19 cellular contexts compared by ENCODE assay signal in the genomic region with DNA sequence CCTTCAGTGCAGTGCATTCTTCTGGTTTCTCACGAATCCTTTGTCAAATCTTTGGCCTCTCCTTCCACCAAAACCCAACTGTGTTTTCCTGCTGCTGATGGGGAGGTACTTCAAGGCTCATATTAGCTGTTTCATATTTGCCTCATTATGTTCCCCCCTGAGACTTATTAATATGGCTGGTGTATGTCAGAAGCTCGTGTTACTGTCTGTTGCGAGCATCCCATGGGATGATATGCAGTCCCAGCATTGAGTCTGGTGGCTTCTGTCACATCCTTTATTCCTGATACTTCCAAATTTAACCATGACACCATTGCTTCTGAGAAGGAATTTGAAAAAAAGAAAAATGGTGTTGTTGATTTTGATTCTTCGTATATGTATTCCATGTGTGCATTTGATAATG.
DNase-seq lines count a peak whose midpoint lies in the region; ATAC-seq, FAIRE-seq and TF ChIP-seq lines count a peak whose summit lies in the region.
"Had no signal": no experiment of that assay in that cellular context is flagged by ENCODE, and none has a peak within 500 bp of the region (broad histone marks: within the 10 kb centered on the region; RNA-seq: fewer than 3 reads in every experiment).

No MANE protein-coding gene starts in this region.

- H3K4me3 ChIP-seq in BE2C (ENCODE audit: low read depth, low read length) = no peak overlapping the region
- H3K4me3 ChIP-seq in bronchial epithelial cell (ENCODE audit: low read depth, low read length) = no peak overlapping the region
- H3K4me3 ChIP-seq: BLaER1, GM23338 had no signal

- no peaks in the 10 kb centered on the region for H3K9me3 ChIP-seq in BE2C
- H3K9me3 ChIP-seq: BLaER1 had no signal

- no peak for TF ChIP-seq CTCF in BE2C (IDR thresholded peaks at IDR 0.05; ENCODE audit: low read depth, low read length)
- TF ChIP-seq CTCF in bronchial epithelial cell (IDR thresholded peaks at IDR 0.05; ENCODE audit: insufficient read depth, low read length, severe bottlenecking) = no peak

- peaks cover 22% of the 10 kb centered on the region for H3K4me1 ChIP-seq in BE2C
- H3K4me1 ChIP-seq: BLaER1 had no signal

- H3K27me3 ChIP-seq in BE2C = no peaks in the 10 kb centered on the region
- no peaks in the 10 kb centered on the region for H3K27me3 ChIP-seq in bronchial epithelial cell (ENCODE audit: control insufficient read depth, insufficient read depth, low read length)
- H3K27me3 ChIP-seq: BLaER1 had no signal

- no peak for ATAC-seq in GM21528 (IDR thresholded peaks at IDR 0.05; ENCODE audit: low FRiP score, unreplicated experiment)
- ATAC-seq: GM23338, HCT116 had no signal

- peak; percentile 76 for FAIRE-seq in bronchial epithelial cell (lab: Jason Lieb, UNC)
- FAIRE-seq: GM12892, GM18507, H54 had no signal

- peak; percentile 68 for DNase-seq in BE2C
- DNase-seq in NCI-H2171 (lab: John Stamatoyannopoulos, UW) = peak; percentile 55
- DNase-seq in bronchial epithelial cell (ENCODE audit: low read depth) = no peak
- no peak for DNase-seq in NCI-H2227 treated with DMSO at 0.1 percent for 48 hours (lab: John Stamatoyannopoulos, UW)
- no peak for DNase-seq in anterior cingulate cortex (lab: John Stamatoyannopoulos, UW)
- DNase-seq: AML-193; CD4-positive, alpha-beta memory T cell; DMS153; DMS79; GDM1; HFFc6; IMR-90 had no signal

- H3K36me3 ChIP-seq in BE2C = peaks cover 6% of the 10 kb centered on the region; the same call in 1 of the 2 replicates
- H3K36me3 ChIP-seq in bronchial epithelial cell (ENCODE audit: control insufficient read depth, insufficient read depth, low read length) = peaks cover 6% of the 10 kb centered on the region
- H3K36me3 ChIP-seq: BLaER1 had no signal

Comparison
In these comparisons a context has a peak if more than half of its experiments do, and no peak if none do; other contexts are left out.
1. DNase-seq: peak in BE2C (single experiment) and NCI-H2171 (single experiment); none in bronchial epithelial cell (single experiment), NCI-H2227 treated with DMSO at 0.1 percent for 48 hours (single experiment) and anterior cingulate cortex (0 of 58).